In the genomic region with DNA sequence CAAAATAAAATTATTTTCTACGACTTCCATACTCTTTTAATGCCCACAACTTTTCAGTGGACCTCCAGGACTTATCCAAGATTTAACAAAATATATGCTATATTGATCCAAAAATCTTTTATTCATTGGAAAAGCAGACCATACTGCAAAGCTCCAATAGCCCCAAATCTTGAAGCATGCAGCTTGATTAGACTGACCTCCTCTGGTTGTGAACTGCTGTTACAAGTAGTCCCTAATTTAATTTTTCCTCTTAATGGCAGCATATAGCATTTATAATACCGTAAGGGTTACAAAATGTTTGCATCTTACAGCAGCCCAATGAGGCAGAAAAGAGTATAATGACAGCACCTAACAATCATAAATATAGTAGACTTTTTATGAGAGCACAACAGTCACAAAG, we compare ENCODE assay signal across 10 cellular contexts. TPM values are rescaled to one million over a fixed set of nuclear protein-coding genes. Genes with fewer than 3 reads are reported as not detected.
A peak's percentile ranks its signal among the peaks of the same experiment; 100 is the strongest.
DNase-seq lines count a peak whose midpoint lies in the region; ATAC-seq and TF ChIP-seq lines count a peak whose summit lies in the region.
"Had no signal": no experiment of that assay in that cellular context is flagged by ENCODE, and none has a peak within 500 bp of the region (broad histone marks: within the 10 kb centered on the region; RNA-seq: fewer than 3 reads in every experiment).

No MANE protein-coding gene starts in this region.

- 88 to 90% methylated on average over 2 of the region's 2 CpGs for WGBS in gastroesophageal sphincter (ENCODE audit: low coverage in 1 of 2), 2 donors

- in situ Hi-C loops in GM13976 (cut with MboI; ENCODE audit: low sequenced_read_pairs, unreplicated experiment), result no loop called here

- DNase-seq in AG10803 (ENCODE audit: low read depth), result peak; percentile 25
- no peak for DNase-seq in GM13976 (ENCODE audit: low spot score)
- peak; percentile 57 for DNase-seq in RKO (ENCODE audit: low spot score)
- peak; percentile 43 for DNase-seq in fibroblast of peridontal ligament (ENCODE audit: extremely low read depth)

- H3K4me1 ChIP-seq in gastroesophageal sphincter, result no peaks in the 10 kb centered on the region

- TF ChIP-seq CTCF in AG10803 (conservative IDR thresholded peaks at IDR 0.05; ENCODE audit: low read length) (peak; percentile 61), GM13976 (IDR thresholded peaks at IDR 0.05; ENCODE audit: borderline replicate concordance, control extremely low read depth, extremely low read depth, insufficient read depth, missing control alignments) (peak; percentile 1), gastroesophageal sphincter (IDR thresholded peaks at IDR 0.05) (no peak)

- no peaks in the 10 kb centered on the region for H3K9me3 ChIP-seq in gastroesophageal sphincter

- no peak for TF ChIP-seq POLR2A in gastroesophageal sphincter (IDR thresholded peaks at IDR 0.05)

- H3K36me3 ChIP-seq in gastroesophageal sphincter, result peaks cover 5 to 93% of the 10 kb centered on the region in 2 donors

- TF ChIP-seq EP300 in gastroesophageal sphincter (IDR thresholded peaks at IDR 0.05), result no peak

- ATAC-seq in gastroesophageal sphincter, result no peak
- no peak for ATAC-seq in GM21576 (IDR thresholded peaks at IDR 0.05; ENCODE audit: unreplicated experiment)
- ATAC-seq in GM21423 (IDR thresholded peaks at IDR 0.05; ENCODE audit: unreplicated experiment), result no peak
- no peak for ATAC-seq in HG02678 (IDR thresholded peaks at IDR 0.05; ENCODE audit: unreplicated experiment)
- ATAC-seq: activated T-helper 17 cell treated with anti-CD3 and anti-CD28 coated beads, Interleukin-2, amount 50 U/mL, for 72 hours had no signal

- no peak overlapping the region for H3K27ac ChIP-seq in gastroesophageal sphincter

- no peak overlapping the region for H3K4me3 ChIP-seq in AG10803 (ENCODE audit: low read length)
- H3K4me3 ChIP-seq in gastroesophageal sphincter, result no peak overlapping the region

- no peaks in the 10 kb centered on the region for H3K27me3 ChIP-seq in gastroesophageal sphincter

RNA-seq across cellular contexts. Expression of a gene that starts 29.2 kb away (rescaled TPM):
- 1 to 10 TPM in 3 of 4 donors, under 1 TPM in 1; 0.16 to 8.5 (median 3.0) TPM for total RNA-seq in gastroesophageal sphincter
- total RNA-seq: pulmonary artery endothelial cell had no signal

RNA-seq across cellular contexts. Expression of a gene that starts 49.8 kb away (rescaled TPM):
- total RNA-seq in gastroesophageal sphincter, result 10 to 100 TPM; 53.7 to 78.8 (median 70.1) TPM

RNA-seq across cellular contexts. Expression of a gene that starts 50.4 kb away (rescaled TPM):
- 10 to 100 TPM in 3 of 4 donors, 1 to 10 TPM in 1; 10.0 to 22.1 (median 15.3) TPM for total RNA-seq in gastroesophageal sphincter

Comparison
In these comparisons a context has a peak if more than half of its experiments do, and no peak if none do; other contexts are left out.
1. CTCF ChIP-seq: peak in AG10803 (single experiment) and GM13976 (single experiment); none in gastroesophageal sphincter (0 of 4).